3 cellular contexts compared by ENCODE assay signal in the genomic region with DNA sequence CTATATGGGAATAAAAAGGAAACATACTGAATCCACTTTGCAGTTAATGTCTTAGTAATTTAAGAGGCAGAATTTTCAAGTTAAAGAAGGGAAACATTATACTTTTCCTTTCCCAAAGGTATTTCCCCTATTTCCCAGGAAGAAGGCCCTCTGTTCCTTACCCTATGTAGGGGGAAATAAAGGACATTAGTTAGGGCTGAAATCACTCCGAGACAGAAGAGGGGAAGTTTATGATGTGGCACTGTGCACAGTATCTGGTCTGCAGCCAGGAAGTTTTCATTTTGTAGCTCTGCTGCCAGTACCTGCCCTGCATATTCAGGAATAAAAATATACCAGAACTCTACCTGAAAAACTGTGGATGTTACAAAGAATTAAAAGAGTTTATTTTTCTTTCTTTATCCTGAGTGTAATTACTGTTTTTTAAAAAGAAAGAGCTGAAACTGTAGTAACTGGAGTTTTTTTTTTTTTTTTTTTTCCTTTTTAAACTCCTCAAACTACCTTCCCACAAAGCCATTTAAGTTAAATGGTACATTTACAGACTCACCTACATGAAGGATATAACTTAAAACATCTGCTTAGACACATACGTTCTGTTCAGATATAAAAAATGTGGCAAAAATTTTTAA.
TF ChIP-seq lines count a peak whose summit lies in the region.

No MANE protein-coding gene starts in this region.

TF ChIP-seq in SK-N-SH treated with all-trans-retinoic acid at 6 μM for 48 hours, 23 proteins besides CTCF, POLR2A, EP300 and RAD21:
- no peak for TF ChIP-seq ZFP3 (CRISPR knock-in tag; IDR thresholded peaks at IDR 0.05)
- TF ChIP-seq BACH2 (CRISPR knock-in tag; IDR thresholded peaks at IDR 0.05; ENCODE audit: borderline replicate concordance), result no peak
- no peak for TF ChIP-seq TOX (CRISPR knock-in tag; IDR thresholded peaks at IDR 0.05; ENCODE audit: borderline replicate concordance)
- TF ChIP-seq, protein P1, sequence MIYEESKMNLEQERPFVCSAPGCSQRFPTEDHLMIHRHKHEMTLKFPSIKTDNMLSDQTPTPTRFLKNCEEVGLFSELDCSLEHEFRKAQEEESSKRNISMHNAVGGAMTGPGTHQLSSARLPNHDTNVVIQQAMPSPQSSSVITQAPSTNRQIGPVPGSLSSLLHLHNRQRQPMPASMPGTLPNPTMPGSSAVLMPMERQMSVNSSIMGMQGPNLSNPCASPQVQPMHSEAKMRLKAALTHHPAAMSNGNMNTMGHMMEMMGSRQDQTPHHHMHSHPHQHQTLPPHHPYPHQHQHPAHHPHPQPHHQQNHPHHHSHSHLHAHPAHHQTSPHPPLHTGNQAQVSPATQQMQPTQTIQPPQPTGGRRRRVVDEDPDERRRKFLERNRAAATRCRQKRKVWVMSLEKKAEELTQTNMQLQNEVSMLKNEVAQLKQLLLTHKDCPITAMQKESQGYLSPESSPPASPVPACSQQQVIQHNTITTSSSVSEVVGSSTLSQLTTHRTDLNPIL (CRISPR knock-in tag; IDR thresholded peaks at IDR 0.05; ENCODE audit: low read depth), result no peak
- TF ChIP-seq GLIS3 (CRISPR knock-in tag; IDR thresholded peaks at IDR 0.05), result no peak
- TF ChIP-seq SNAI2 (CRISPR knock-in tag; IDR thresholded peaks at IDR 0.05), result no peak
- TF ChIP-seq CSDC2 (CRISPR knock-in tag; IDR thresholded peaks at IDR 0.05), result no peak
- TF ChIP-seq, protein P2, sequence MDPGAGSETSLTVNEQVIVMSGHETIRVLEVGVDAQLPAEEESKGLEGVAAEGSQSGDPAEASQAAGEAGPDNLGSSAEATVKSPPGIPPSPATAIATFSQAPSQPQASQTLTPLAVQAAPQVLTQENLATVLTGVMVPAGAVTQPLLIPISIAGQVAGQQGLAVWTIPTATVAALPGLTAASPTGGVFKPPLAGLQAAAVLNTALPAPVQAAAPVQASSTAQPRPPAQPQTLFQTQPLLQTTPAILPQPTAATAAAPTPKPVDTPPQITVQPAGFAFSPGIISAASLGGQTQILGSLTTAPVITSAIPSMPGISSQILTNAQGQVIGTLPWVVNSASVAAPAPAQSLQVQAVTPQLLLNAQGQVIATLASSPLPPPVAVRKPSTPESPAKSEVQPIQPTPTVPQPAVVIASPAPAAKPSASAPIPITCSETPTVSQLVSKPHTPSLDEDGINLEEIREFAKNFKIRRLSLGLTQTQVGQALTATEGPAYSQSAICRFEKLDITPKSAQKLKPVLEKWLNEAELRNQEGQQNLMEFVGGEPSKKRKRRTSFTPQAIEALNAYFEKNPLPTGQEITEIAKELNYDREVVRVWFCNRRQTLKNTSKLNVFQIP (CRISPR knock-in tag; IDR thresholded peaks at IDR 0.05; ENCODE audit: borderline replicate concordance, low read depth), result no peak
TF ChIP-seq in SK-N-SH treated with all-trans-retinoic acid at 6 μM for 48 hours: peak in this region for 0.

TF ChIP-seq in SK-N-SH, 30 proteins besides CTCF, POLR2A, EP300 and RAD21:
- TF ChIP-seq RXRA (IDR thresholded peaks at IDR 0.05; ENCODE audit: borderline replicate concordance, low read depth) (no peak), MEF2A (IDR thresholded peaks at IDR 0.05; ENCODE audit: borderline replicate concordance, low read depth) (no peak), MXI1 (IDR thresholded peaks at IDR 0.05; ENCODE audit: low read depth, low read length) (no peak), FOXM1 (IDR thresholded peaks at IDR 0.05; ENCODE audit: low read depth) (no peak), TAF1 (IDR thresholded peaks at IDR 0.05; ENCODE audit: borderline replicate concordance, low read depth, low read length) (no peak), ELF1 (IDR thresholded peaks at IDR 0.05) (no peak), NFIC (IDR thresholded peaks at IDR 0.05; ENCODE audit: borderline replicate concordance) (no peak)
- TF ChIP-seq, protein P3, sequence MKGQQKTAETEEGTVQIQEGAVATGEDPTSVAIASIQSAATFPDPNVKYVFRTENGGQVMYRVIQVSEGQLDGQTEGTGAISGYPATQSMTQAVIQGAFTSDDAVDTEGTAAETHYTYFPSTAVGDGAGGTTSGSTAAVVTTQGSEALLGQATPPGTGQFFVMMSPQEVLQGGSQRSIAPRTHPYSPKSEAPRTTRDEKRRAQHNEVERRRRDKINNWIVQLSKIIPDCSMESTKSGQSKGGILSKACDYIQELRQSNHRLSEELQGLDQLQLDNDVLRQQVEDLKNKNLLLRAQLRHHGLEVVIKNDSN (IDR thresholded peaks at IDR 0.05; ENCODE audit: borderline replicate concordance, low read depth), result no peak

TF ChIP-seq in endothelial cell of umbilical vein, 7 proteins besides CTCF, POLR2A, EP300 and RAD21:
- TF ChIP-seq GATA2 (IDR thresholded peaks at IDR 0.05; ENCODE audit: insufficient read depth, insufficient read length, low read depth, low read length), result no peak
- no peak for TF ChIP-seq FOS (IDR thresholded peaks at IDR 0.05; ENCODE audit: borderline replicate concordance, insufficient read depth, low read length)
- TF ChIP-seq JUN (IDR thresholded peaks at IDR 0.05; ENCODE audit: borderline replicate concordance, insufficient read depth, insufficient read length, low read depth), result no peak
- TF ChIP-seq MYC (IDR thresholded peaks at IDR 0.05; ENCODE audit: low read depth, low read length), result no peak
- TF ChIP-seq, protein P4, sequence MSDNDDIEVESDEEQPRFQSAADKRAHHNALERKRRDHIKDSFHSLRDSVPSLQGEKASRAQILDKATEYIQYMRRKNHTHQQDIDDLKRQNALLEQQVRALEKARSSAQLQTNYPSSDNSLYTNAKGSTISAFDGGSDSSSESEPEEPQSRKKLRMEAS (IDR thresholded peaks at IDR 0.05; ENCODE audit: insufficient read depth, insufficient read length), result no peak
- no peak for TF ChIP-seq EZH2 (IDR thresholded peaks at IDR 0.05; ENCODE audit: borderline replicate concordance, low read depth, low read length, severe bottlenecking)
- TF ChIP-seq POLR2AphosphoS5 (IDR thresholded peaks at IDR 0.05; ENCODE audit: insufficient read depth, low read depth, low read length), result no peak
